In genomic region chr1:145983959-145984830, GRCh38 we compare ENCODE assay signal across 9 cellular contexts. TPM values are rescaled to one million over a fixed set of nuclear protein-coding genes. Genes with fewer than 3 reads are reported as not detected.
A peak's percentile ranks its signal among the peaks of the same experiment; 100 is the strongest.
DNase-seq lines count a peak whose midpoint lies in the region; ATAC-seq and TF ChIP-seq lines count a peak whose summit lies in the region.
"Had no signal": no experiment of that assay in that cellular context is flagged by ENCODE, and none has a peak within 500 bp of the region (broad histone marks: within the 10 kb centered on the region; RNA-seq: fewer than 3 reads in every experiment).

No MANE protein-coding gene starts in this region.

- H3K36me3 Mint-ChIP-seq in CD8-positive, alpha-beta memory T cell, result no peaks in the 10 kb centered on the region
- H3K36me3 Mint-ChIP-seq in T-cell (no peaks in the 10 kb centered on the region), endothelial cell (ENCODE audit: low read depth, unreplicated experiment) (no peaks in the 10 kb centered on the region), Calu3 (ENCODE audit: insufficient read depth, unreplicated experiment) (no peaks in the 10 kb centered on the region)

- H3K9me3 ChIP-seq in CD8-positive, alpha-beta memory T cell (ENCODE audit: low read length), result no peaks in the 10 kb centered on the region
- no peaks in the 10 kb centered on the region for H3K9me3 ChIP-seq in BE2C

- no peaks in the 10 kb centered on the region for H3K36me3 ChIP-seq in CD8-positive, alpha-beta memory T cell (ENCODE audit: insufficient read depth, low read length)
- H3K36me3 ChIP-seq in rectal smooth muscle tissue (ENCODE audit: control insufficient read depth, insufficient read depth, low read length), result no peaks in the 10 kb centered on the region
- H3K36me3 ChIP-seq in BE2C, result no peaks in the 10 kb centered on the region

- intact Hi-C loops in Calu3 (cut with micrococcal nuclease; ENCODE audit: unreplicated experiment), result no loop called here

- CTCF ChIA-PET in CD8-positive, alpha-beta memory T cell (lab: Charles Lee), result interaction anchor here (0.6 to 1.6 kb wide), 8 partner anchors 14 to 139 kb away, joined by 3 to 5 read pairs (median 4); partner anchors contain the start of genes ANKRD34A, LIX1L, NUDT17 and POLR3GL
- CTCF ChIA-PET in T-cell (lab: Charles Lee), result interaction anchor here in 1 of 2 donors (0.6 kb wide), 1 partner anchor 21 kb away, joined by 3 read pairs; no protein-coding TSS in a partner anchor
- CTCF ChIA-PET in Calu3 (lab: Charles Lee), result no interaction called here

- peaks cover 18 to 63% (median 20%) of the 10 kb centered on the region in 3 donors for H3K4me1 Mint-ChIP-seq in CD8-positive, alpha-beta memory T cell
- H3K4me1 Mint-ChIP-seq in T-cell (peaks cover 37 to 79% (median 40%) of the 10 kb centered on the region in 3 donors), endothelial cell (ENCODE audit: unreplicated experiment) (peaks cover 27% of the 10 kb centered on the region), Calu3 (ENCODE audit: low read depth, unreplicated experiment) (peaks cover 23% of the 10 kb centered on the region)

- no peaks in the 10 kb centered on the region for H3K27me3 Mint-ChIP-seq in CD8-positive, alpha-beta memory T cell
- no peaks in the 10 kb centered on the region for H3K27me3 Mint-ChIP-seq in T-cell
- peaks cover 4% of the 10 kb centered on the region for H3K27me3 Mint-ChIP-seq in endothelial cell (ENCODE audit: unreplicated experiment)
- no peaks in the 10 kb centered on the region for H3K27me3 Mint-ChIP-seq in Calu3 (ENCODE audit: unreplicated experiment)

- POLR2A ChIA-PET in CD8-positive, alpha-beta memory T cell (lab: Charles Lee), result interaction anchor here (0.7 to 4.7 kb wide), 4 partner anchors 10 to 27 kb away, joined by 3 to 49 read pairs (median 6); partner anchors contain the start of genes ANKRD34A, POLR3GL and TXNIP
- POLR2A ChIA-PET in T-cell (lab: Charles Lee), result interaction anchor here in 1 of 2 donors (0.6 kb wide), 2 partner anchors 17 to 20 kb away, joined by 3 to 6 read pairs; no protein-coding TSS in a partner anchor

- no peak overlapping the region for H3K9ac ChIP-seq in rectal smooth muscle tissue (ENCODE audit: low read length)

- no peaks in the 10 kb centered on the region for H3K9me3 Mint-ChIP-seq in CD8-positive, alpha-beta memory T cell
- H3K9me3 Mint-ChIP-seq in T-cell (no peaks in the 10 kb centered on the region), endothelial cell (ENCODE audit: unreplicated experiment) (no peaks in the 10 kb centered on the region), Calu3 (ENCODE audit: low read depth, unreplicated experiment) (no peaks in the 10 kb centered on the region)

- no peaks in the 10 kb centered on the region for H3K27me3 ChIP-seq in CD8-positive, alpha-beta memory T cell (ENCODE audit: insufficient read depth, low read length, poor library complexity, severe bottlenecking)
- H3K27me3 ChIP-seq in rectal smooth muscle tissue (ENCODE audit: control insufficient read depth, insufficient read depth, low read length) (no peaks in the 10 kb centered on the region), BE2C (no peaks in the 10 kb centered on the region)

- peak in 1 of 5 donors; percentile 63 for DNase-seq in CD8-positive, alpha-beta memory T cell
- peak in 3 of 34 experiments; percentile 21 to 42 (median 37) for DNase-seq in T-cell
- no peak for DNase-seq in endothelial cell (ENCODE audit: low spot score)
- DNase-seq in BE2C, result no peak
- no peak for DNase-seq in NCI-H510A treated with DMSO at 0.1 percent for 48 hours (lab: John Stamatoyannopoulos, UW)
- no peak for DNase-seq in Calu3
- DNase-seq: DMS 273 treated with DMSO at 0.1 percent for 48 hours had no signal

- peak overlapping the region; percentile 46 for H3K27ac ChIP-seq in CD8-positive, alpha-beta memory T cell (ENCODE audit: low read depth, low read length)
- peak overlapping the region; percentile 98 for H3K27ac ChIP-seq in rectal smooth muscle tissue (ENCODE audit: low read depth, low read length)

- ATAC-seq in T-cell (replicated peaks in 1 of 4) (peak in 3 of 4 experiments; percentile 29 to 44 (median 36)), HG03159 (IDR thresholded peaks at IDR 0.05; ENCODE audit: unreplicated experiment) (no peak)

- H3K4me1 ChIP-seq in CD8-positive, alpha-beta memory T cell (ENCODE audit: insufficient read depth, low read length), result peaks cover 89% of the 10 kb centered on the region
- H3K4me1 ChIP-seq in rectal smooth muscle tissue (ENCODE audit: control insufficient read depth, insufficient read depth, low read length) (peaks cover 64% of the 10 kb centered on the region), BE2C (peaks cover 9% of the 10 kb centered on the region)

- no peak overlapping the region for H3K4me3 ChIP-seq in CD8-positive, alpha-beta memory T cell (ENCODE audit: low read length)
- H3K4me3 ChIP-seq in rectal smooth muscle tissue (ENCODE audit: low read length), result peak overlapping the region; percentile 45
- no peak overlapping the region for H3K4me3 ChIP-seq in BE2C (ENCODE audit: low read depth, low read length)

- no TSS peak for BruUV-seq in Calu3 (replicated peaks; lab: Mats Ljungman, UMichigan)

- H3K27ac Mint-ChIP-seq in CD8-positive, alpha-beta memory T cell, result peak overlapping the region; percentile 64 to 99 (median 94)
- peak overlapping the region; percentile 91 to 94 for H3K27ac Mint-ChIP-seq in T-cell
- H3K27ac Mint-ChIP-seq in endothelial cell (ENCODE audit: unreplicated experiment), result peak overlapping the region; percentile 94
- H3K27ac Mint-ChIP-seq in Calu3 (ENCODE audit: unreplicated experiment), result no peak overlapping the region

- H3K4me3 Mint-ChIP-seq in CD8-positive, alpha-beta memory T cell, result peak overlapping the region; percentile 12 to 80 (median 70)
- peak overlapping the region in 1 of 3 donors; percentile 29 for H3K4me3 Mint-ChIP-seq in T-cell
- no peak overlapping the region for H3K4me3 Mint-ChIP-seq in endothelial cell (ENCODE audit: unreplicated experiment)
- H3K4me3 Mint-ChIP-seq in Calu3 (ENCODE audit: low read depth, unreplicated experiment), result no peak overlapping the region

- TF ChIP-seq CTCF in endothelial cell (IDR thresholded peaks at IDR 0.05; ENCODE audit: unreplicated experiment) (no peak), BE2C (IDR thresholded peaks at IDR 0.05; ENCODE audit: low read depth, low read length) (no peak), Calu3 (IDR thresholded peaks at IDR 0.05; ENCODE audit: unreplicated experiment) (no peak)

RNA-seq across cellular contexts. Expression of gene TXNIP, which starts 12.2 kb away (rescaled TPM):
- 100 to 1,000 TPM; 167 to 170 TPM for total RNA-seq in CD8-positive, alpha-beta memory T cell
- polyA plus RNA-seq in CD8-positive, alpha-beta memory T cell, result 4,579 TPM
- 1,000 to 10,000 TPM in 1 of 5 donors, 100 to 1,000 TPM in 4; 721 to 2,117 (median 773) TPM for total RNA-seq in T-cell
- total RNA-seq in endothelial cell (ENCODE audit: unreplicated experiment), result 107 TPM
- 13.2 TPM for polyA plus RNA-seq in BE2C (2012; ENCODE audit: insufficient read depth, insufficient read length, low read depth)
- total RNA-seq in Calu3 (2022), result 18.5 and 27.3 TPM in 2 replicates

RNA-seq across cellular contexts. Expression of gene POLR3GL, which starts 19.7 kb away (rescaled TPM):
- 10 to 100 TPM; 21.6 to 22.8 TPM for total RNA-seq in CD8-positive, alpha-beta memory T cell
- polyA plus RNA-seq in CD8-positive, alpha-beta memory T cell, result 103 TPM
- total RNA-seq in T-cell (10 to 100 TPM; 30.9 to 41.7 (median 38.3) TPM), endothelial cell (ENCODE audit: unreplicated experiment) (12.4 TPM), Calu3 (2022) (9.9 and 11.5 TPM in 2 replicates)
- 16.8 TPM for polyA plus RNA-seq in BE2C (2012; ENCODE audit: insufficient read depth, insufficient read length, low read depth)

RNA-seq across cellular contexts. Expression of gene ANKRD34A, which starts 19.8 kb away (rescaled TPM):
- 1 to 10 TPM; 6.9 to 8.7 TPM for total RNA-seq in CD8-positive, alpha-beta memory T cell
- 0.97 TPM for polyA plus RNA-seq in CD8-positive, alpha-beta memory T cell
- total RNA-seq in T-cell (1 to 10 TPM in 3 of 5 donors, under 1 TPM in 2; 0.68 to 3.5 (median 1.7) TPM), endothelial cell (ENCODE audit: unreplicated experiment) (0.56 TPM), Calu3 (2022) (0.19 and 0.27 TPM in 2 replicates)
- polyA plus RNA-seq in BE2C (2012; ENCODE audit: insufficient read depth, insufficient read length, low read depth), result 7.9 TPM

RNA-seq across cellular contexts. Expression of gene LIX1L, which starts 26.4 kb away (rescaled TPM):
- total RNA-seq in CD8-positive, alpha-beta memory T cell, result 10 to 100 TPM; 41.8 to 42.6 TPM
- 33.5 TPM for polyA plus RNA-seq in CD8-positive, alpha-beta memory T cell
- total RNA-seq in T-cell (10 to 100 TPM; 43.4 to 74.4 (median 64.2) TPM), endothelial cell (ENCODE audit: unreplicated experiment) (83.3 TPM), Calu3 (2022) (6.3 and 7.2 TPM in 2 replicates)
- polyA plus RNA-seq in BE2C (2012; ENCODE audit: insufficient read depth, insufficient read length, low read depth), result 7.6 TPM

RNA-seq across cellular contexts. Expression of gene HJV, which starts 37.3 kb away (rescaled TPM):
- not detected for total RNA-seq in CD8-positive, alpha-beta memory T cell
- polyA plus RNA-seq in CD8-positive, alpha-beta memory T cell, result not detected
- total RNA-seq in T-cell (not detected), endothelial cell (ENCODE audit: unreplicated experiment) (not detected), Calu3 (2022) (not detected in 2 replicates)
- polyA plus RNA-seq in BE2C (2012; ENCODE audit: insufficient read depth, insufficient read length, low read depth), result not detected

Comparison
In these comparisons a context has a peak if more than half of its experiments do, and no peak if none do; other contexts are left out.
1. H3K4me3 Mint-ChIP-seq: peak in CD8-positive, alpha-beta memory T cell (7 of 7); none in endothelial cell (single experiment) and Calu3 (single experiment).